ENCODE assay signal across 27 cellular contexts in the genomic region with DNA sequence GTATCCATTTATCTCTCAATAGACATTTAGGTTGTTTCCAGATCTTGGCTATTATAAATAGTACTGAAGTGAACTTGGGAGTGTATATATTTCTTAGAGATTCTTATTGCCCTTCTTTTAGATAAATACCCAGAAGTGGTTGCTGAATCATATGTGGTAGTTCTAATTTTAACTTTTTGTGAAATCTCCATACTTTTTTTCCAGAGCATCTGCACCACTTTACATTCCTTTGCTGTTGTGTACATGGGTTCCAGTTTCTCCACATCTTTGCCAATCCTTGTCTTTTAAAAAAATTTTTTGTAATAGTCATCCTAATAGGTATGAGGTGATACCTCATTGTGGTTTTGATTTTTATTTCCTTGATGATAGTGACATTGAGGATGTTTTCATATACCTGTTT.
A peak's percentile ranks its signal among the peaks of the same experiment; 100 is the strongest.
DNase-seq lines count a peak whose midpoint lies in the region; ATAC-seq and TF ChIP-seq lines count a peak whose summit lies in the region.
"Had no signal": no experiment of that assay in that cellular context is flagged by ENCODE, and none has a peak within 500 bp of the region (broad histone marks: within the 10 kb centered on the region; RNA-seq: fewer than 3 reads in every experiment).

No MANE protein-coding gene starts in this region.

- DNase-seq in GM04504 (ENCODE audit: low read depth) (peak; percentile 2), amniotic epithelial cell (ENCODE audit: low read depth) (peak; percentile 82), fibroblast of the aortic adventitia (ENCODE audit: low read depth) (peak; percentile 68), left lobe of liver (ENCODE audit: low spot score) (no peak), Peyer's patch (no peak), ascending aorta (ENCODE audit: low spot score in 2 of 2) (no peak)
- DNase-seq: activated CD4-positive, alpha-beta T cell treated with anti-CD3 and anti-CD28 coated beads for 48 hours; activated T-cell treated with anti-CD3 and anti-CD28 coated beads, Interleukin-2, amount 50 U/mL, for 24 hours; adrenal gland; DMS79; foreskin melanocyte; left lung; natural killer cell; NCI-H1105; NCI-H1930; NCI-H69; pancreas; stimulated activated CD4-positive, alpha-beta T cell treated with anti-CD3 and anti-CD28 coated beads, Interleukin-12 subunit alpha, Interleukin-12 subunit beta, amount 100 ng/mL, for 4 hours; stimulated activated CD4-positive, alpha-beta T cell treated with anti-CD3 and anti-CD28 coated beads, Interleukin-4, amount 100 ng/mL, for 24 hours; stimulated activated naive CD4-positive, alpha-beta T cell had no signal

- H3K36me3 ChIP-seq in Peyer's patch (no peaks in the 10 kb centered on the region), ascending aorta (no peaks in the 10 kb centered on the region)
- H3K36me3 ChIP-seq: adrenal gland, BLaER1, HAP-1, left lung, pancreas, right atrium auricular region had no signal

- H3K27ac ChIP-seq in Peyer's patch (no peak overlapping the region), ascending aorta (no peak overlapping the region)
- H3K27ac ChIP-seq: adrenal gland, BLaER1, HL-60, left lung, pancreas, right atrium auricular region had no signal

- intact Hi-C loops in ascending aorta (cut with DNase I): no loop called here

- no peak for TF ChIP-seq CTCF in fibroblast of the aortic adventitia (IDR thresholded peaks at IDR 0.05; ENCODE audit: insufficient read depth, low read length)
- TF ChIP-seq CTCF in Peyer's patch (IDR thresholded peaks at IDR 0.05): no peak
- no peak for TF ChIP-seq CTCF in ascending aorta (IDR thresholded peaks at IDR 0.05)

- no peaks in the 10 kb centered on the region for H3K9me3 ChIP-seq in Peyer's patch
- peaks cover 0 to under 1% of the 10 kb centered on the region in 2 donors for H3K9me3 ChIP-seq in ascending aorta
- H3K9me3 ChIP-seq: adrenal gland, BLaER1, pancreas had no signal

- H3K4me3 ChIP-seq in fibroblast of the aortic adventitia (ENCODE audit: low read depth, low read length): no peak overlapping the region
- H3K4me3 ChIP-seq in Peyer's patch: no peak overlapping the region
- H3K4me3 ChIP-seq in ascending aorta: no peak overlapping the region
- H3K4me3 ChIP-seq: adrenal gland, BLaER1, HAP-1, left lung, pancreas, right atrium auricular region had no signal

- H3K4me1 ChIP-seq in Peyer's patch: no peaks in the 10 kb centered on the region
- H3K4me1 ChIP-seq in ascending aorta: no peaks in the 10 kb centered on the region
- H3K4me1 ChIP-seq: adrenal gland, BLaER1, HAP-1, left lung, pancreas, right atrium auricular region had no signal

- ATAC-seq in left lobe of liver (no peak), GM18858 (IDR thresholded peaks at IDR 0.05; ENCODE audit: unreplicated experiment) (no peak)
- ATAC-seq: HepG2, left lung, natural killer cell, pancreas, SK-N-SH treated with all-trans-retinoic acid at 6 μM for 48 hours had no signal

- no peaks in the 10 kb centered on the region for H3K27me3 ChIP-seq in Peyer's patch
- no peaks in the 10 kb centered on the region for H3K27me3 ChIP-seq in ascending aorta
- H3K27me3 ChIP-seq: adrenal gland, BLaER1, left lung, pancreas, right atrium auricular region had no signal

- no peak for TF ChIP-seq POLR2A in Peyer's patch (IDR thresholded peaks at IDR 0.05)

Comparison
In these comparisons a context has a peak if more than half of its experiments do, and no peak if none do; other contexts are left out.
1. DNase-seq: peak in GM04504 (single experiment), amniotic epithelial cell (single experiment) and fibroblast of the aortic adventitia (single experiment); none in left lobe of liver (single experiment), Peyer's patch (0 of 3) and ascending aorta (0 of 2).